16 cellular contexts compared by ENCODE assay signal in the genomic region with DNA sequence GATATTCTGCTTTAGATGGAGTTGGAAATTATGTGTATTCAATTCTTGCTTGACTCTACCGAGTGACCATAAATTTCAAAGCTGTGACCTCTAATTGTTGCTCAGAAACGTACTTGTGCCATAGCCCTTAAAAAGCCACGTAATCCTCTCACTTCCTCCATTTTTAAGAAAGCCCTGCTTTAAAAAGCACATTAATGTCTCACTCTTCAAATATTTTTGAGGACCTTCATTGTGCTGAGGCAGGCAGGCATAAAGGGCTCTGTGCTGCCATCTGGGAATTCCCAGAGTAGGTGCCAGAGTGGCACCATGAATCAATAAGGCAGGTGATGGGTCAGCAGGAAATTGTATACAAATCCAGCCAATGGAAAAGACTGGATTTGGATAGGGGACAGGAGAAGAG.
"Had no signal": no experiment of that assay in that cellular context is flagged by ENCODE, and none has a peak within 500 bp of the region (broad histone marks: within the 10 kb centered on the region; RNA-seq: fewer than 3 reads in every experiment).

No MANE protein-coding gene starts in this region.

- H3K27me3 ChIP-seq: brain microvascular endothelial cell had no signal

- H3K4me3 ChIP-seq: psoas muscle, transverse colon had no signal

- H3K36me3 ChIP-seq: brain microvascular endothelial cell, transverse colon had no signal

- H3K9me3 ChIP-seq: psoas muscle, transverse colon had no signal

- ATAC-seq: activated CD8-positive, alpha-beta memory T cell treated with anti-CD3 and anti-CD28 coated beads, Interleukin-2, amount 10 ng/mL, durations not matched to agents 7 days and 5 days; effector memory CD8-positive, alpha-beta T cell; psoas muscle; sciatic nerve had no signal

- DNase-seq: activated CD4-positive, alpha-beta T cell treated with anti-CD3 and anti-CD28 coated beads, Interleukin-2, amount 50 U/mL, for 1 hour; activated CD4-positive, CD25-positive, alpha-beta regulatory T cell; activated CD8-positive, alpha-beta memory T cell treated with anti-CD3 and anti-CD28 coated beads, Interleukin-2, amount 10 ng/mL, durations not matched to agents 7 days and 5 days; activated gamma-delta T cell; activated T-cell treated with anti-CD3 and anti-CD28 coated beads, Interleukin-2, amount 50 U/mL, for 24 hours; amygdala; brain microvascular endothelial cell; effector memory CD8-positive, alpha-beta T cell; erythroblast; kidney; psoas muscle; stimulated activated CD4-positive, alpha-beta T cell treated with anti-CD3 and anti-CD28 coated beads, Interleukin-2, amount 100 ng/mL, for 24 hours; stimulated activated naive CD4-positive, alpha-beta T cell; substantia nigra; transverse colon had no signal

- H3K27ac ChIP-seq: brain microvascular endothelial cell, psoas muscle, transverse colon had no signal

- H3K4me1 ChIP-seq: psoas muscle, transverse colon had no signal
